Comparison of ENCODE assay signal across 2 cellular contexts in the genomic region with DNA sequence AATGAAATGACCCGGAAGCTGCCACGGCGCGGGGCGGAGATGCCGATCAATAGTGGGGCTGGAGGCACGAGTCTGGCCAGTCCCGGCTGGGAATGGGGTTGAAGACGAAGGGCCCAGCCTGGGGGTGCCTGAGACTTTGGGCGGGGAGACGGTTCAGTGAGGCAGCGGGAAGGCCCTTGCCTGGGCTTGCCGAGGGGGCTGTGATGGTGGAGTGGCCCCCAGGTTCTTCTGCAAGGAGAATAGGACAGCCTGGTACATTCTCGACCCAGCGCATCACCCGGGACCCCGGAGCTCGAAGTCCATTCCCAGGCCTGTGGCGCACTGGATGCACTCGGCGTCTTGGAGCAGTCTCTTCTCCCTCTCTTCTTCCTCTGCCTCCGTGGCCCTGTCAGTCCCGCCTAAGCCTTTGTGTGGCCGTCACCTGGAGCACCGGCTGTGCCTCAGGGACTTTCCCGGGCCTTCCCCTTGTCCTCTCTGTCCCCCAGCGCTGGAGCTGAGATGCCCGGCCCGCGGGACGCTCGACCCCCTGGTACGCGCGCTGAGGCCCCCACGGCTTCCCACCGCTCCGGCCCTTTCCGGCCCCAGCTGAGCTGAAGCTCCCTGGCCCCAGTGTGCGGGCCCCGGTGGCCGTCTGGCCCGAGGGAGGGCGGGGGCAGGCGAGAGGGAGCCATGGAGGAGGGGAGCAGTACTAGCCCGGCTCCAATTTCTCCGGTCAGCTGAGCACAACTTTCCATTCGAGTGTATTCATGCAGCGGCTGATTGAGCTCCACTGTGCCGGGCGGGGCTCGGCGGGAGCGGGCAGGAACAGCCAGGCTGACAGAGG.
A peak's percentile ranks its signal among the peaks of the same experiment; 100 is the strongest.
TF ChIP-seq lines count a peak whose summit lies in the region.

No MANE protein-coding gene starts in this region.

TF ChIP-seq in Ishikawa, 13 proteins besides CTCF, POLR2A, EP300 and RAD21:
- TF ChIP-seq CREB1 (IDR thresholded peaks at IDR 0.05; ENCODE audit: low read depth) = no peak
- peak; percentile 64; the same call in 1 of the 2 replicates for TF ChIP-seq TCF12 (IDR thresholded peaks at IDR 0.05; ENCODE audit: low read depth)
- TF ChIP-seq, protein P1, sequence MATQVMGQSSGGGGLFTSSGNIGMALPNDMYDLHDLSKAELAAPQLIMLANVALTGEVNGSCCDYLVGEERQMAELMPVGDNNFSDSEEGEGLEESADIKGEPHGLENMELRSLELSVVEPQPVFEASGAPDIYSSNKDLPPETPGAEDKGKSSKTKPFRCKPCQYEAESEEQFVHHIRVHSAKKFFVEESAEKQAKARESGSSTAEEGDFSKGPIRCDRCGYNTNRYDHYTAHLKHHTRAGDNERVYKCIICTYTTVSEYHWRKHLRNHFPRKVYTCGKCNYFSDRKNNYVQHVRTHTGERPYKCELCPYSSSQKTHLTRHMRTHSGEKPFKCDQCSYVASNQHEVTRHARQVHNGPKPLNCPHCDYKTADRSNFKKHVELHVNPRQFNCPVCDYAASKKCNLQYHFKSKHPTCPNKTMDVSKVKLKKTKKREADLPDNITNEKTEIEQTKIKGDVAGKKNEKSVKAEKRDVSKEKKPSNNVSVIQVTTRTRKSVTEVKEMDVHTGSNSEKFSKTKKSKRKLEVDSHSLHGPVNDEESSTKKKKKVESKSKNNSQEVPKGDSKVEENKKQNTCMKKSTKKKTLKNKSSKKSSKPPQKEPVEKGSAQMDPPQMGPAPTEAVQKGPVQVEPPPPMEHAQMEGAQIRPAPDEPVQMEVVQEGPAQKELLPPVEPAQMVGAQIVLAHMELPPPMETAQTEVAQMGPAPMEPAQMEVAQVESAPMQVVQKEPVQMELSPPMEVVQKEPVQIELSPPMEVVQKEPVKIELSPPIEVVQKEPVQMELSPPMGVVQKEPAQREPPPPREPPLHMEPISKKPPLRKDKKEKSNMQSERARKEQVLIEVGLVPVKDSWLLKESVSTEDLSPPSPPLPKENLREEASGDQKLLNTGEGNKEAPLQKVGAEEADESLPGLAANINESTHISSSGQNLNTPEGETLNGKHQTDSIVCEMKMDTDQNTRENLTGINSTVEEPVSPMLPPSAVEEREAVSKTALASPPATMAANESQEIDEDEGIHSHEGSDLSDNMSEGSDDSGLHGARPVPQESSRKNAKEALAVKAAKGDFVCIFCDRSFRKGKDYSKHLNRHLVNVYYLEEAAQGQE (IDR thresholded peaks at IDR 0.05; ENCODE audit: low read depth) = no peak
- TF ChIP-seq, protein P2, sequence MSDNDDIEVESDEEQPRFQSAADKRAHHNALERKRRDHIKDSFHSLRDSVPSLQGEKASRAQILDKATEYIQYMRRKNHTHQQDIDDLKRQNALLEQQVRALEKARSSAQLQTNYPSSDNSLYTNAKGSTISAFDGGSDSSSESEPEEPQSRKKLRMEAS (IDR thresholded peaks at IDR 0.05) = peak; percentile 36; the same call in 1 of the 2 replicates
- TF ChIP-seq, protein P3, sequence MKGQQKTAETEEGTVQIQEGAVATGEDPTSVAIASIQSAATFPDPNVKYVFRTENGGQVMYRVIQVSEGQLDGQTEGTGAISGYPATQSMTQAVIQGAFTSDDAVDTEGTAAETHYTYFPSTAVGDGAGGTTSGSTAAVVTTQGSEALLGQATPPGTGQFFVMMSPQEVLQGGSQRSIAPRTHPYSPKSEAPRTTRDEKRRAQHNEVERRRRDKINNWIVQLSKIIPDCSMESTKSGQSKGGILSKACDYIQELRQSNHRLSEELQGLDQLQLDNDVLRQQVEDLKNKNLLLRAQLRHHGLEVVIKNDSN (IDR thresholded peaks at IDR 0.05) = peak; percentile 67
- TF ChIP-seq ZBTB7A (IDR thresholded peaks at IDR 0.05; ENCODE audit: low read depth) = peak; percentile 62; the same call in 1 of the 2 replicates

TF ChIP-seq in endothelial cell of umbilical vein, 7 proteins besides CTCF, POLR2A, EP300 and RAD21:
- TF ChIP-seq EZH2 (IDR thresholded peaks at IDR 0.05; ENCODE audit: borderline replicate concordance, low read depth, low read length, severe bottlenecking) (peak; percentile 95), JUN (IDR thresholded peaks at IDR 0.05; ENCODE audit: borderline replicate concordance, insufficient read depth, insufficient read length, low read depth) (no peak)
